In the genomic region with DNA sequence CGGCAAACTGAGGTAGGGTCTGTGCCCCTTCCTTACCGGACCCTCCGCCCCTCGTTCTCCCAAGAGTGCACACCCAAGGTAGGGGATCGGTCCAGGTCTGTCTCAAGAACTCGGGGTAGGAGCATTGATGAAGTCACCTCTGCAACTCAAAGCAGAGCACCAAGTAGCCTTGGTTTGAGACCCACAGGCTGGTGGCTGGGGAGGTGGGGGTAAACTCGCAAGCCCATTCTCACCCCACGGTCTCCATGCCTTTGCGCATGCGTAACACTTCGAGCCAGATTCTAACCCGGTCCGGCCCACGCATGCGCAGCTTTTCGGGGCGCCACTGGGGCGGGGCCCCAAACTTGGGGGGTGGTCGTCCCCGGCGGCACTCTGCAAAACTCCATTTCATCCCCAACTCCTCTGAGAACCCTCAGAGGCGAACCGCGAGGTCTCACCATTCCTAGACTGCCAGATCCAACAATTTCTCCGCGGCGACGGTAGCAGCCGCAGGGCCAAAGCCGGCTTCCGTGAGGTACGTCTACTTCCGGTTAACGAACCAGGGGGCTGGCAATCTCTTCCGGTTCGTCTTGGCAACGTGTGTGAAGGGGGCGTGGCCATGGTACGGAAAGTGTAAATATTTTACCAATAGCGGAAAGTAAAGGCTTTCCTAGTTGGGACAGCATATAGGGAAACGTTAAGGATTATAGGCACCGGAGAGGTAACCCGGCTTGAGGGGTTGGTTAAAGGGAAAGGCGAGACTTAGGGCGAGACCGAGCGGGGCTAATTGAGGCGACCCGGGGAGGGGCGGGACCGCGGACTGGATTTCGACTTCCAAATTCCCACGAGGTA, we compare ENCODE assay signal across 8 cellular contexts. TPM values are rescaled to one million over a fixed set of nuclear protein-coding genes. Genes with fewer than 3 reads are reported as not detected.
DNase-seq lines count a peak whose midpoint lies in the region; ATAC-seq lines count a peak whose summit lies in the region.

A gene with protein sequence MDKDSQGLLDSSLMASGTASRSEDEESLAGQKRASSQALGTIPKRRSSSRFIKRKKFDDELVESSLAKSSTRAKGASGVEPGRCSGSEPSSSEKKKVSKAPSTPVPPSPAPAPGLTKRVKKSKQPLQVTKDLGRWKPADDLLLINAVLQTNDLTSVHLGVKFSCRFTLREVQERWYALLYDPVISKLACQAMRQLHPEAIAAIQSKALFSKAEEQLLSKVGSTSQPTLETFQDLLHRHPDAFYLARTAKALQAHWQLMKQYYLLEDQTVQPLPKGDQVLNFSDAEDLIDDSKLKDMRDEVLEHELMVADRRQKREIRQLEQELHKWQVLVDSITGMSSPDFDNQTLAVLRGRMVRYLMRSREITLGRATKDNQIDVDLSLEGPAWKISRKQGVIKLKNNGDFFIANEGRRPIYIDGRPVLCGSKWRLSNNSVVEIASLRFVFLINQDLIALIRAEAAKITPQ (minus strand): TSS at position 532 of the 831 bp plus-strand sequence. CDS start 1,411 bp downstream, outside the sequence.

- POLR2A ChIA-PET in CD8-positive, alpha-beta memory T cell (lab: Charles Lee), result interaction anchor here (0.6 to 1.7 kb wide), 6 partner anchors 14 to 201 kb away, joined by 3 to 5 read pairs (median 4); partner anchors contain the start of genes KCNH3, PRPF40B and TMBIM6

- peak within 1 kb of the TSS; percentile 89 for H2AK5ac ChIP-seq in mesendoderm (ENCODE audit: low read length)

- H3K4me2 ChIP-seq in mesendoderm (ENCODE audit: low read length), result peak within 1 kb of the TSS; percentile 98

- no peaks in the 10 kb centered on the region for H3K9me3 Mint-ChIP-seq in CD8-positive, alpha-beta memory T cell

- H3K9me3 ChIP-seq in CD8-positive, alpha-beta memory T cell (ENCODE audit: low read length), result no peaks in the 10 kb centered on the region
- no peaks in the 10 kb centered on the region for H3K9me3 ChIP-seq in endocrine pancreas (ENCODE audit: control insufficient read depth, low read length)

- peaks cover 51 to 64% (median 63%) of the 10 kb centered on the region in 3 donors for H3K4me1 Mint-ChIP-seq in CD8-positive, alpha-beta memory T cell

- H2BK15ac ChIP-seq in mesendoderm (replicated peaks; ENCODE audit: low read depth), result no peak within 1 kb of the TSS

- H3K27me3 ChIP-seq in CD8-positive, alpha-beta memory T cell (ENCODE audit: insufficient read depth, low read length, poor library complexity, severe bottlenecking), result no peaks in the 10 kb centered on the region
- H3K27me3 ChIP-seq in endocrine pancreas (ENCODE audit: control insufficient read depth, insufficient read depth, low read length), result no peaks in the 10 kb centered on the region
- H3K27me3 ChIP-seq in mesendoderm (ENCODE audit: insufficient read depth, low read length, poor library complexity), result no peaks in the 10 kb centered on the region

- WGBS in mesendoderm (ENCODE audit: extremely low coverage, insufficient coverage, low lambda C conversion rate), result no CpG with 5 or more reads among the region's 54 CpGs

- H4K8ac ChIP-seq in mesendoderm (ENCODE audit: low read depth, low read length), result peak within 1 kb of the TSS; percentile 68

- peaks cover 0 to 44% (median 2%) of the 10 kb centered on the region in 3 donors for H3K36me3 Mint-ChIP-seq in CD8-positive, alpha-beta memory T cell

- H3K4ac ChIP-seq in mesendoderm (ENCODE audit: low read depth, low read length), result no peak within 1 kb of the TSS

- peak; percentile 84 to 94 (median 92) for DNase-seq in CD8-positive, alpha-beta memory T cell
- DNase-seq in HT1080 (ENCODE audit: low read depth) (peak; percentile 80), NOMO-1 treated with DMSO at 0.1 percent for 48 hours (lab: John Stamatoyannopoulos, UW; ENCODE audit: unreplicated experiment) (peak; percentile 91), mesendoderm (peak; percentile 95)
- peak; percentile 71 to 89 (median 85) for DNase-seq in activated CD8-positive, alpha-beta memory T cell treated with anti-CD3 and anti-CD28 coated beads for 48 hours (ENCODE audit: low read depth in 2 of 3, low spot score in 2 of 3)
- peak; percentile 79 for DNase-seq in stimulated activated CD8-positive, alpha-beta memory T cell treated with anti-CD3 and anti-CD28 coated beads, Interleukin-15, amount 100 ng/mL, for 1 hour (ENCODE audit: low read depth)

- no peak within 1 kb of the TSS for H2BK120ac ChIP-seq in mesendoderm (ENCODE audit: low read depth, low read length)

- H3K18ac ChIP-seq in mesendoderm (ENCODE audit: low read length), result peak within 1 kb of the TSS; percentile 8

- CTCF ChIA-PET in CD8-positive, alpha-beta memory T cell (lab: Charles Lee), result interaction anchor here (1.4 to 2.3 kb wide), 6 partner anchors 12 to 220 kb away, joined by 3 to 9 read pairs (median 5); partner anchors contain the start of genes DNAJC22 and TMBIM6

- peaks cover 21% of the 10 kb centered on the region for H3K79me1 ChIP-seq in mesendoderm (ENCODE audit: low read length)

- peaks cover 13% of the 10 kb centered on the region for H3K79me2 ChIP-seq in mesendoderm (ENCODE audit: control insufficient read depth, insufficient read depth, low read length)

- peak within 1 kb of the TSS; percentile 79 for H4K5ac ChIP-seq in mesendoderm (ENCODE audit: low read length)

- H2BK5ac ChIP-seq in mesendoderm (ENCODE audit: low read length), result peak within 1 kb of the TSS; percentile 85

- H3K27ac Mint-ChIP-seq in CD8-positive, alpha-beta memory T cell, result peak within 1 kb of the TSS; percentile 96 to 100 (median 99)

- peak within 1 kb of the TSS; percentile 96 for H3K4me3 ChIP-seq in CD8-positive, alpha-beta memory T cell (ENCODE audit: low read length)
- H3K4me3 ChIP-seq in endocrine pancreas (ENCODE audit: control insufficient read depth, insufficient read depth, low read length), result peak within 1 kb of the TSS; percentile 83
- peak within 1 kb of the TSS; percentile 100 for H3K4me3 ChIP-seq in mesendoderm (ENCODE audit: low read length)

- peak within 1 kb of the TSS; percentile 100 for H3K56ac ChIP-seq in mesendoderm (ENCODE audit: low read length)

- H3K4me3 Mint-ChIP-seq in CD8-positive, alpha-beta memory T cell, result peak within 1 kb of the TSS; percentile 93 to 100 (median 99)

- ATAC-seq in GM19468 (IDR thresholded peaks at IDR 0.05; ENCODE audit: extremely low read depth, unreplicated experiment), result peak; percentile 38

- H3K27me3 Mint-ChIP-seq in CD8-positive, alpha-beta memory T cell, result no peaks in the 10 kb centered on the region

- H3K27ac ChIP-seq in CD8-positive, alpha-beta memory T cell (ENCODE audit: low read depth, low read length), result peak within 1 kb of the TSS; percentile 99
- peak within 1 kb of the TSS; percentile 47 for H3K27ac ChIP-seq in mesendoderm (ENCODE audit: low read depth, low read length)

- H3K36me3 ChIP-seq in CD8-positive, alpha-beta memory T cell (ENCODE audit: insufficient read depth, low read length), result peaks cover 18% of the 10 kb centered on the region
- H3K36me3 ChIP-seq in endocrine pancreas (ENCODE audit: control insufficient read depth, insufficient read depth, low read length) (peaks cover 6% of the 10 kb centered on the region), mesendoderm (ENCODE audit: control insufficient read depth, insufficient read depth, low read length) (no peaks in the 10 kb centered on the region)

- H3K4me1 ChIP-seq in CD8-positive, alpha-beta memory T cell (ENCODE audit: insufficient read depth, low read length), result peaks cover 42% of the 10 kb centered on the region
- no peaks in the 10 kb centered on the region for H3K4me1 ChIP-seq in endocrine pancreas (ENCODE audit: control insufficient read depth, insufficient read depth, low read length)
- H3K4me1 ChIP-seq in mesendoderm (ENCODE audit: control insufficient read depth, low read depth, low read length), result peaks cover 4% of the 10 kb centered on the region

- H3K9ac ChIP-seq in endocrine pancreas (ENCODE audit: control insufficient read depth, insufficient read depth, low read length) (peak within 1 kb of the TSS; percentile 96), mesendoderm (ENCODE audit: low read length) (peak within 1 kb of the TSS; percentile 100)

- H3K23ac ChIP-seq in mesendoderm (ENCODE audit: low read length), result peak within 1 kb of the TSS; percentile 76

RNA-seq across cellular contexts. Expression of the gene that starts here (rescaled TPM):
- total RNA-seq in CD8-positive, alpha-beta memory T cell, result 10 to 100 TPM; 89.1 to 96.5 TPM
- polyA plus RNA-seq in CD8-positive, alpha-beta memory T cell, result 61.6 TPM
- total RNA-seq in HT1080 (2014; rRNA removed; shearing (Covaris generic)), result 99.1 and 106 TPM in 2 replicates
- 75.3 and 78.0 TPM in 2 replicates for polyA plus RNA-seq in HT1080 (2015; cell fraction: cytosol; rRNA removed)
- 98.2 and 105 TPM in 2 replicates for polyA plus RNA-seq in HT1080 (2015; cell fraction: nucleus; rRNA removed)
- 69.8 TPM for polyA plus RNA-seq in mesendoderm (2013, experiment 1 of 2)
- polyA plus RNA-seq in mesendoderm (2013, experiment 2 of 2), result 68.8 TPM

Comparison
In these comparisons a context has a peak if more than half of its experiments do, and no peak if none do; other contexts are left out.
1. Peak in every context shown above with its lines: DNase-seq, ATAC-seq, H3K4me3 ChIP-seq and H3K27ac ChIP-seq.